Comparison of ENCODE assay signal across 1 cellular context in the genomic region with DNA sequence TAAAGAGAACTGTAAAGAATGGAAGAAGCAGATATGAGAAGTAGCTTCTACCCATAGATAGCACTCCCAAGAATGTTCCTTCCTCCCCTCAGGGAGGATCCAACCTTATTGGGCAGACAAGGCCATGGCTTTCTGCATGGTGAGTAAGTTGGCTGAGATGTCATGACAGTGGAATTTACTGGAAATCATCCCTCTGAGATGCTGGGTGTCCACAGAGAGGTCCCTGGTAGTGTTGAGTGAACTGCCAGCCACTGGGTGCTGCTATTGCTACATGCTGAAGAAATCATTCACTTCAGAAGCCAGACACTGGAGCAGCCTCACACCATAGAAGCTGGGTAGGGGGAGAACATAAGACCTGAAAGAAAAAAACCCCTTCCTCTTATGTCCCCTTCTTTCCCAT.
TF ChIP-seq lines count a peak whose summit lies in the region.

No MANE protein-coding gene starts in this region.

TF ChIP-seq in GM23338, 12 proteins besides CTCF, POLR2A, EP300 and RAD21 (continued from another document):
- TF ChIP-seq, protein P1, sequence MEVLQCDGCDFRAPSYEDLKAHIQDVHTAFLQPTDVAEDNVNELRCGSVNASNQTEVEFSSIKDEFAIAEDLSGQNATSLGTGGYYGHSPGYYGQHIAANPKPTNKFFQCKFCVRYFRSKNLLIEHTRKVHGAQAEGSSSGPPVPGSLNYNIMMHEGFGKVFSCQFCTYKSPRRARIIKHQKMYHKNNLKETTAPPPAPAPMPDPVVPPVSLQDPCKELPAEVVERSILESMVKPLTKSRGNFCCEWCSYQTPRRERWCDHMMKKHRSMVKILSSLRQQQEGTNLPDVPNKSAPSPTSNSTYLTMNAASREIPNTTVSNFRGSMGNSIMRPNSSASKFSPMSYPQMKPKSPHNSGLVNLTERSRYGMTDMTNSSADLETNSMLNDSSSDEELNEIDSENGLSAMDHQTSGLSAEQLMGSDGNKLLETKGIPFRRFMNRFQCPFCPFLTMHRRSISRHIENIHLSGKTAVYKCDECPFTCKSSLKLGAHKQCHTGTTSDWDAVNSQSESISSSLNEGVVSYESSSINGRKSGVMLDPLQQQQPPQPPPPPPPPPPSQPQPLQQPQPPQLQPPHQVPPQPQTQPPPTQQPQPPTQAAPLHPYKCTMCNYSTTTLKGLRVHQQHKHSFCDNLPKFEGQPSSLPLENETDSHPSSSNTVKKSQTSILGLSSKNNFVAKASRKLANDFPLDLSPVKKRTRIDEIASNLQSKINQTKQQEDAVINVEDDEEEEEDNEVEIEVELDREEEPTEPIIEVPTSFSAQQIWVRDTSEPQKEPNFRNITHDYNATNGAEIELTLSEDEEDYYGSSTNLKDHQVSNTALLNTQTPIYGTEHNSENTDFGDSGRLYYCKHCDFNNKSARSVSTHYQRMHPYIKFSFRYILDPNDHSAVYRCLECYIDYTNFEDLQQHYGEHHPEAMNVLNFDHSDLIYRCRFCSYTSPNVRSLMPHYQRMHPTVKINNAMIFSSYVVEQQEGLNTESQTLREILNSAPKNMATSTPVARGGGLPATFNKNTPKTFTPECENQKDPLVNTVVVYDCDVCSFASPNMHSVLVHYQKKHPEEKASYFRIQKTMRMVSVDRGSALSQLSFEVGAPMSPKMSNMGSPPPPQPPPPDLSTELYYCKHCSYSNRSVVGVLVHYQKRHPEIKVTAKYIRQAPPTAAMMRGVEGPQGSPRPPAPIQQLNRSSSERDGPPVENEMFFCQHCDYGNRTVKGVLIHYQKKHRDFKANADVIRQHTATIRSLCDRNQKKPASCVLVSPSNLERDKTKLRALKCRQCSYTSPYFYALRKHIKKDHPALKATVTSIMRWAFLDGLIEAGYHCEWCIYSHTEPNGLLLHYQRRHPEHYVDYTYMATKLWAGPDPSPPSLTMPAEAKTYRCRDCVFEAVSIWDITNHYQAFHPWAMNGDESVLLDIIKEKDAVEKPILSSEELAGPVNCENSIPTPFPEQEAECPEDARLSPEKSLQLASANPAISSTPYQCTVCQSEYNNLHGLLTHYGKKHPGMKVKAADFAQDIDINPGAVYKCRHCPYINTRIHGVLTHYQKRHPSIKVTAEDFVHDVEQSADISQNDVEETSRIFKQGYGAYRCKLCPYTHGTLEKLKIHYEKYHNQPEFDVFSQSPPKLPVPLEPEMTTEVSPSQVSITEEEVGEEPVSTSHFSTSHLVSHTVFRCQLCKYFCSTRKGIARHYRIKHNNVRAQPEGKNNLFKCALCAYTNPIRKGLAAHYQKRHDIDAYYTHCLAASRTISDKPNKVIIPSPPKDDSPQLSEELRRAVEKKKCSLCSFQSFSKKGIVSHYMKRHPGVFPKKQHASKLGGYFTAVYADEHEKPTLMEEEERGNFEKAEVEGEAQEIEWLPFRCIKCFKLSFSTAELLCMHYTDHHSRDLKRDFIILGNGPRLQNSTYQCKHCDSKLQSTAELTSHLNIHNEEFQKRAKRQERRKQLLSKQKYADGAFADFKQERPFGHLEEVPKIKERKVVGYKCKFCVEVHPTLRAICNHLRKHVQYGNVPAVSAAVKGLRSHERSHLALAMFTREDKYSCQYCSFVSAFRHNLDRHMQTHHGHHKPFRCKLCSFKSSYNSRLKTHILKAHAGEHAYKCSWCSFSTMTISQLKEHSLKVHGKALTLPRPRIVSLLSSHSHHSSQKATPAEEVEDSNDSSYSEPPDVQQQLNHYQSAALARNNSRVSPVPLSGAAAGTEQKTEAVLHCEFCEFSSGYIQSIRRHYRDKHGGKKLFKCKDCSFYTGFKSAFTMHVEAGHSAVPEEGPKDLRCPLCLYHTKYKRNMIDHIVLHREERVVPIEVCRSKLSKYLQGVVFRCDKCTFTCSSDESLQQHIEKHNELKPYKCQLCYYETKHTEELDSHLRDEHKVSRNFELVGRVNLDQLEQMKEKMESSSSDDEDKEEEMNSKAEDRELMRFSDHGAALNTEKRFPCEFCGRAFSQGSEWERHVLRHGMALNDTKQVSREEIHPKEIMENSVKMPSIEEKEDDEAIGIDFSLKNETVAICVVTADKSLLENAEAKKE (CRISPR knock-in tag; IDR thresholded peaks at IDR 0.05) = no peak
- TF ChIP-seq STAT1 (IDR thresholded peaks at IDR 0.05; ENCODE audit: unreplicated experiment) = no peak
